ENCODE assay signal across 8 cellular contexts in genomic region chr17:82244413-82245140, GRCh38. TPM values are rescaled to one million over a fixed set of nuclear protein-coding genes. Genes with fewer than 3 reads are reported as not detected.
DNase-seq lines count a peak whose midpoint lies in the region; ATAC-seq, FAIRE-seq and TF ChIP-seq lines count a peak whose summit lies in the region.

No MANE protein-coding gene starts in this region.

- no peak overlapping the region for H3K4me3 Mint-ChIP-seq in activated CD4-positive, alpha-beta T cell treated with anti-CD3 and anti-CD28 coated beads, Interleukin-2, amount 10 ng/mL, durations not matched to agents 24 days and 14 days

- TF ChIP-seq POLR2A in Peyer's patch (IDR thresholded peaks at IDR 0.05), result no peak
- no peak for TF ChIP-seq POLR2A in endothelial cell of umbilical vein (IDR thresholded peaks at IDR 0.05; ENCODE audit: low read depth, low read length)
- TF ChIP-seq POLR2A in sigmoid colon (IDR thresholded peaks at IDR 0.05), result no peak

- no peaks in the 10 kb centered on the region for H3K27me3 Mint-ChIP-seq in activated CD4-positive, alpha-beta T cell treated with anti-CD3 and anti-CD28 coated beads, Interleukin-2, amount 10 ng/mL, durations not matched to agents 24 days and 14 days

- H2AFZ ChIP-seq in endothelial cell of umbilical vein (ENCODE audit: low read depth, low read length), result no peak overlapping the region

- H3K4me2 ChIP-seq in endothelial cell of umbilical vein (ENCODE audit: insufficient read depth, low read length), result no peak overlapping the region

- no TSS peak for BruUV-seq in endothelial cell of umbilical vein (replicated peaks; lab: Mats Ljungman, UMichigan)

- peaks cover 21% of the 10 kb centered on the region for H3K4me1 Mint-ChIP-seq in activated CD4-positive, alpha-beta T cell treated with anti-CD3 and anti-CD28 coated beads, Interleukin-2, amount 10 ng/mL, durations not matched to agents 24 days and 14 days

- H3K9ac ChIP-seq in endothelial cell of umbilical vein (replicated peaks; ENCODE audit: extremely low read depth, insufficient read depth, low read length), result no peak overlapping the region

- no peak overlapping the region for H3K27ac ChIP-seq in Peyer's patch
- H3K27ac ChIP-seq in endothelial cell of umbilical vein (ENCODE audit: insufficient read depth, low read depth, low read length), result no peak overlapping the region
- H3K27ac ChIP-seq in sigmoid colon, result peak overlapping the region in 3 of 4 donors; percentile 86 to 90 (median 86)

- no peak overlapping the region for H3K4me3 ChIP-seq in Peyer's patch
- H3K4me3 ChIP-seq in endothelial cell of umbilical vein (replicated peaks in 1 of 3; ENCODE audit: insufficient read depth in 1 of 3, low read depth in 1 of 3, low read length in 3 of 3), result no peak overlapping the region
- H3K4me3 ChIP-seq in sigmoid colon, result no peak overlapping the region

- H3K79me2 ChIP-seq in endothelial cell of umbilical vein (ENCODE audit: control insufficient read depth, insufficient read depth, low read length), result peaks cover 30% of the 10 kb centered on the region

- H3K9me3 ChIP-seq in Peyer's patch (no peaks in the 10 kb centered on the region), endothelial cell of umbilical vein (replicated peaks; ENCODE audit: control insufficient read depth, insufficient read depth, low read length) (no peaks in the 10 kb centered on the region), sigmoid colon (no peaks in the 10 kb centered on the region)

- ATAC-seq in HG02798 (IDR thresholded peaks at IDR 0.05; ENCODE audit: poor library complexity, unreplicated experiment), result no peak

- H3K9me3 Mint-ChIP-seq in activated CD4-positive, alpha-beta T cell treated with anti-CD3 and anti-CD28 coated beads, Interleukin-2, amount 10 ng/mL, durations not matched to agents 24 days and 14 days, result no peaks in the 10 kb centered on the region

- no peak for TF ChIP-seq EP300 in sigmoid colon (IDR thresholded peaks at IDR 0.05)

- H3K4me1 ChIP-seq in Peyer's patch (peaks cover 0 to 80% (median 15%) of the 10 kb centered on the region in 4 donors), endothelial cell of umbilical vein (ENCODE audit: control insufficient read depth, extremely low read depth, insufficient read depth, low read length) (peaks cover 34% of the 10 kb centered on the region), sigmoid colon (peaks cover 0 to 88% (median 81%) of the 10 kb centered on the region in 4 donors)

- POLR2A ChIA-PET in endothelial cell of umbilical vein (lab: Charles Lee), result no interaction called here

- TF ChIP-seq CTCF in Peyer's patch (IDR thresholded peaks at IDR 0.05), result peak; percentile 6 to 59 (median 36)
- peak; percentile 48 to 62 for TF ChIP-seq CTCF in endothelial cell of umbilical vein (IDR thresholded peaks at IDR 0.05; ENCODE audit: extremely low read depth in 1 of 2, insufficient read depth in 1 of 2, low read depth in 1 of 2, low read length in 2 of 2)
- peak; percentile 44 to 66 (median 56) for TF ChIP-seq CTCF in sigmoid colon (IDR thresholded peaks at IDR 0.05)

- CTCF ChIA-PET in endothelial cell of umbilical vein (lab: Charles Lee), result interaction anchor here (0.9 to 6.7 kb wide), 7 partner anchors 10 to 214 kb away, joined by 3 to 52 read pairs (median 3); no protein-coding TSS in a partner anchor

- no peaks in the 10 kb centered on the region for H3K9me1 ChIP-seq in endothelial cell of umbilical vein (replicated peaks; ENCODE audit: control insufficient read depth, extremely low read depth, insufficient read depth, low read length)

- H4K20me1 ChIP-seq in endothelial cell of umbilical vein (replicated peaks; ENCODE audit: control insufficient read depth, extremely low read depth, insufficient read depth, low read length), result peaks cover 2% of the 10 kb centered on the region

- dilution Hi-C loops in endothelial cell of umbilical vein (cut with MboI; ENCODE audit: extremely low pct_ligation_motif_present, low sequenced_read_pairs), result no loop called here

- H3K36me3 Mint-ChIP-seq in activated CD4-positive, alpha-beta T cell treated with anti-CD3 and anti-CD28 coated beads, Interleukin-2, amount 10 ng/mL, durations not matched to agents 24 days and 14 days (ENCODE audit: low read depth), result peaks cover 55% of the 10 kb centered on the region

- H3K27ac Mint-ChIP-seq in activated CD4-positive, alpha-beta T cell treated with anti-CD3 and anti-CD28 coated beads, Interleukin-2, amount 10 ng/mL, durations not matched to agents 24 days and 14 days, result peak overlapping the region; percentile 36

- H3K27me3 ChIP-seq in Peyer's patch, result no peaks in the 10 kb centered on the region
- H3K27me3 ChIP-seq in endothelial cell of umbilical vein (ENCODE audit: control insufficient read depth in 2 of 2, insufficient read depth in 2 of 2, low read length in 2 of 2), result no peaks in the 10 kb centered on the region
- no peaks in the 10 kb centered on the region for H3K27me3 ChIP-seq in sigmoid colon

- WGBS in sigmoid colon, 2 donors, result 77 to 86% methylated on average over 39 of the region's 39 CpGs

- peaks cover 0 to 79% (median 0%) of the 10 kb centered on the region in 3 donors for H3K36me3 ChIP-seq in Peyer's patch
- H3K36me3 ChIP-seq in endothelial cell of umbilical vein (ENCODE audit: control insufficient read depth in 2 of 2, extremely low read depth in 1 of 2, insufficient read depth in 2 of 2, low read length in 2 of 2), result peaks cover 20 to 57% of the 10 kb centered on the region in 2 experiments
- H3K36me3 ChIP-seq in sigmoid colon, result peaks cover 30 to 68% (median 40%) of the 10 kb centered on the region in 4 donors

- FAIRE-seq in endothelial cell of umbilical vein (lab: Jason Lieb, UNC), result no peak

- peak; percentile 77 for DNase-seq in activated CD4-positive, alpha-beta T cell treated with anti-CD3 and anti-CD28 coated beads, Interleukin-2, amount 10 ng/mL, durations not matched to agents 24 days and 14 days
- no peak for DNase-seq in activated CD4-positive, alpha-beta T cell treated with anti-CD3 and anti-CD28 coated beads for 1 hour
- DNase-seq in Peyer's patch (no peak), endothelial cell of umbilical vein (ENCODE audit: low read depth, low spot score) (peak; percentile 38), sigmoid colon (peak; percentile 69), NCI-H146 treated with DMSO at 0.1 percent for 48 hours (lab: John Stamatoyannopoulos, UW; ENCODE audit: unreplicated experiment) (no peak), NCI-H524 (lab: John Stamatoyannopoulos, UW) (no peak)

- intact Hi-C loops in activated CD4-positive, alpha-beta T cell treated with anti-CD3 and anti-CD28 coated beads, Interleukin-2, amount 10 ng/mL, durations not matched to agents 24 days and 14 days (cut with micrococcal nuclease), result loop anchor here (2.0 kb wide), 1 partner anchor 76 kb away; no protein-coding TSS in a partner anchor
- intact Hi-C loops in endothelial cell of umbilical vein (cut with micrococcal nuclease), result loop anchor here (2.0 to 10.0 kb wide), 3 partner anchors 37 to 170 kb away; partner anchors contain the start of genes HEXD and OGFOD3
- intact Hi-C loops in sigmoid colon (cut with DNase I), result no loop called here

TF ChIP-seq in endothelial cell of umbilical vein, 7 proteins besides CTCF, POLR2A, EP300 and RAD21 (continues in another document):
- TF ChIP-seq EZH2 (IDR thresholded peaks at IDR 0.05; ENCODE audit: borderline replicate concordance, low read depth, low read length, severe bottlenecking), result no peak

RNA-seq across cellular contexts. Expression of gene SLC16A3, which starts 15.7 kb away (rescaled TPM):
- 162 and 171 TPM in 2 replicates for total RNA-seq in activated CD4-positive, alpha-beta T cell treated with anti-CD3 and anti-CD28 coated beads, Interleukin-2, amount 10 ng/mL, durations not matched to agents 24 days and 14 days
- total RNA-seq in Peyer's patch, result 10 to 100 TPM; 18.9 to 55.0 (median 35.3) TPM
- total RNA-seq in endothelial cell of umbilical vein, result 171 and 229 TPM in 2 replicates
- 95.9 and 140 TPM in 2 replicates for polyA plus RNA-seq in endothelial cell of umbilical vein
- 52.1 and 69.8 TPM in 2 replicates for polyA plus RNA-seq in endothelial cell of umbilical vein (2011; cell fraction: cytosol; rRNA removed)
- polyA plus RNA-seq in endothelial cell of umbilical vein (2011; cell fraction: nucleus; rRNA removed), result 40.9 and 41.0 TPM in 2 replicates
- 119 and 153 TPM in 2 replicates for polyA plus RNA-seq in endothelial cell of umbilical vein (2012)
- 98.9 and 118 TPM in 2 replicates for polyA minus RNA-seq in endothelial cell of umbilical vein
- polyA minus RNA-seq in endothelial cell of umbilical vein (2011; cell fraction: cytosol; rRNA and poly(A)+ RNA removed), result 158 TPM
- polyA minus RNA-seq in endothelial cell of umbilical vein (2011; cell fraction: nucleus; rRNA and poly(A)+ RNA removed), result 31.0 and 31.5 TPM in 2 replicates
- total RNA-seq in sigmoid colon, result 10 to 100 TPM in 3 of 4 donors, 1 to 10 TPM in 1; 9.6 to 19.7 (median 11.6) TPM
- 100 to 1,000 TPM in 1 of 3 donors, 10 to 100 TPM in 2; 10.8 to 140 (median 37.9) TPM for polyA plus RNA-seq in sigmoid colon

RNA-seq across cellular contexts. Expression of gene CSNK1D, which starts 28.9 kb away (rescaled TPM):
- 137 and 146 TPM in 2 replicates for total RNA-seq in activated CD4-positive, alpha-beta T cell treated with anti-CD3 and anti-CD28 coated beads, Interleukin-2, amount 10 ng/mL, durations not matched to agents 24 days and 14 days
- total RNA-seq in Peyer's patch, result 100 to 1,000 TPM; 148 to 232 (median 215) TPM
- total RNA-seq in endothelial cell of umbilical vein, result 143 and 155 TPM in 2 replicates
- 123 and 127 TPM in 2 replicates for polyA plus RNA-seq in endothelial cell of umbilical vein
- 137 and 147 TPM in 2 replicates for polyA plus RNA-seq in endothelial cell of umbilical vein (2011; cell fraction: cytosol; rRNA removed)
- 510 and 541 TPM in 2 replicates for polyA plus RNA-seq in endothelial cell of umbilical vein (2011; cell fraction: nucleus; rRNA removed)
- polyA plus RNA-seq in endothelial cell of umbilical vein (2012), result 147 and 161 TPM in 2 replicates
- polyA minus RNA-seq in endothelial cell of umbilical vein, result 108 and 121 TPM in 2 replicates
- 34.4 TPM for polyA minus RNA-seq in endothelial cell of umbilical vein (2011; cell fraction: cytosol; rRNA and poly(A)+ RNA removed)
- polyA minus RNA-seq in endothelial cell of umbilical vein (2011; cell fraction: nucleus; rRNA and poly(A)+ RNA removed), result 96.1 and 97.5 TPM in 2 replicates
- 10 to 100 TPM; 45.1 to 61.2 (median 48.9) TPM for total RNA-seq in sigmoid colon
- polyA plus RNA-seq in sigmoid colon, result 100 to 1,000 TPM in 1 of 3 donors, 10 to 100 TPM in 2; 55.9 to 142 (median 86.2) TPM

RNA-seq across cellular contexts. Expression of gene CCDC57, which starts 31.9 kb away (rescaled TPM):
- total RNA-seq in activated CD4-positive, alpha-beta T cell treated with anti-CD3 and anti-CD28 coated beads, Interleukin-2, amount 10 ng/mL, durations not matched to agents 24 days and 14 days, result 56.0 and 58.4 TPM in 2 replicates
- total RNA-seq in Peyer's patch, result 100 to 1,000 TPM in 2 of 4 donors, 10 to 100 TPM in 2; 28.2 to 144 (median 79.8) TPM
- 31.6 and 40.9 TPM in 2 replicates for total RNA-seq in endothelial cell of umbilical vein
- 18.6 and 19.7 TPM in 2 replicates for polyA plus RNA-seq in endothelial cell of umbilical vein
- polyA plus RNA-seq in endothelial cell of umbilical vein (2011; cell fraction: cytosol; rRNA removed), result 3.9 and 6.4 TPM in 2 replicates
- polyA plus RNA-seq in endothelial cell of umbilical vein (2011; cell fraction: nucleus; rRNA removed), result 167 and 183 TPM in 2 replicates
- polyA plus RNA-seq in endothelial cell of umbilical vein (2012), result 9.3 and 11.4 TPM in 2 replicates
- polyA minus RNA-seq in endothelial cell of umbilical vein, result 15.8 and 16.5 TPM in 2 replicates
- polyA minus RNA-seq in endothelial cell of umbilical vein (2011; cell fraction: cytosol; rRNA and poly(A)+ RNA removed), result 16.3 TPM
- polyA minus RNA-seq in endothelial cell of umbilical vein (2011; cell fraction: nucleus; rRNA and poly(A)+ RNA removed), result 31.4 and 37.9 TPM in 2 replicates
- 10 to 100 TPM; 13.3 to 34.1 (median 20.8) TPM for total RNA-seq in sigmoid colon
- polyA plus RNA-seq in sigmoid colon, result 10 to 100 TPM; 17.4 to 47.8 (median 25.4) TPM

Comparison
In these comparisons a context has a peak if more than half of its experiments do, and no peak if none do; other contexts are left out.
1. DNase-seq: peak in activated CD4-positive, alpha-beta T cell treated with anti-CD3 and anti-CD28 coated beads, Interleukin-2, amount 10 ng/mL, durations not matched to agents 24 days and 14 days (single experiment), endothelial cell of umbilical vein (single experiment) and sigmoid colon (single experiment); none in activated CD4-positive, alpha-beta T cell treated with anti-CD3 and anti-CD28 coated beads for 1 hour (single experiment), Peyer's patch (0 of 3), NCI-H146 treated with DMSO at 0.1 percent for 48 hours (single experiment) and NCI-H524 (0 of 2).
2. H3K27ac ChIP-seq: peak in sigmoid colon (3 of 4); none in Peyer's patch (0 of 4) and endothelial cell of umbilical vein (single experiment).
3. Peak in every context shown above with its lines, with median percentiles within 50 percentile points of each other: CTCF ChIP-seq.